1 cellular context compared by ENCODE assay signal in the genomic region with DNA sequence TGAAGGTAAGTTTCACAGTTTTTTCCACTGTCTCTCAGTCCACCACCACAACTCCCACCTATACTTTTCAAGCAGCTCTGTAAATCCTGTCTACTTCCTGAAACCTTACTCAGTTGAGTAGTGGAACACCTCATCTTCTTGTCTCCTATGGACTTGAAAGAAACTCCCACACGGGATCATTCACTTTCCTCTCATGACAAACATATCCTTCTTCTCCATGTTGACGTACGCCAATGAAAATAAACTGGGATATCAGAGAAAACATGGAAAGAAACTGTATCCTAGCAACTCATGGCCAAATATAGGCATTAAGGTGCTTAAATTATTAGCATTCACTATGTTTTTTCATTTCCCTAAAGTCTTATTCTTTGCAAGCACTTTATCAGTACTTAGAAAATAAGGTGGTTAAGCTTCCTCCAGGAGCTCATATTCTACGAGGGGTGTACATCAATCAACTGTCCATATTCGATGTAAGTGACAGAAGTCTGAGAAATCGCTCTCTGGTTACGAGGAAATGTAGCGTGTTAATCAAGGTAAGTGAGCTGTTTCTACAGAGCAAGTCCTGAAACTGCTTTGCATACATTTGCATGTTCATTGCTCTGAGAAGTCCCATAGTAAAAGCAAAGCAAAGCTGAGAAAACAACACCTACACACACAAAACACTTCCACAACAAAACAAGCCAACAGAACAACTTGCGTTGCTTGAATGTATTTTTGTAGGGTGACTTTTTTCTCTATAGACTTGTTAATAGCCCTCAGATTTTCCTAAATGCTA.
TF ChIP-seq lines count a peak whose summit lies in the region.

No MANE protein-coding gene starts in this region.

TF ChIP-seq in WTC11, 78 proteins besides CTCF, POLR2A, EP300 and RAD21 (continued from another document):
- TF ChIP-seq, protein P1, sequence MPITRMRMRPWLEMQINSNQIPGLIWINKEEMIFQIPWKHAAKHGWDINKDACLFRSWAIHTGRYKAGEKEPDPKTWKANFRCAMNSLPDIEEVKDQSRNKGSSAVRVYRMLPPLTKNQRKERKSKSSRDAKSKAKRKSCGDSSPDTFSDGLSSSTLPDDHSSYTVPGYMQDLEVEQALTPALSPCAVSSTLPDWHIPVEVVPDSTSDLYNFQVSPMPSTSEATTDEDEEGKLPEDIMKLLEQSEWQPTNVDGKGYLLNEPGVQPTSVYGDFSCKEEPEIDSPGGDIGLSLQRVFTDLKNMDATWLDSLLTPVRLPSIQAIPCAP (CRISPR knock-in tag; IDR thresholded peaks at IDR 0.05): no peak
- TF ChIP-seq FOXK1 (CRISPR knock-in tag; IDR thresholded peaks at IDR 0.05) (no peak), E2F4 (CRISPR knock-in tag; IDR thresholded peaks at IDR 0.05; ENCODE audit: borderline replicate concordance, low read depth) (no peak), NFATC4 (CRISPR knock-in tag; IDR thresholded peaks at IDR 0.05) (no peak), EMX1 (CRISPR knock-in tag; IDR thresholded peaks at IDR 0.05) (no peak), OVOL2 (CRISPR knock-in tag; IDR thresholded peaks at IDR 0.05; ENCODE audit: borderline replicate concordance) (no peak), RELA (CRISPR knock-in tag; IDR thresholded peaks at IDR 0.05; ENCODE audit: borderline replicate concordance) (no peak), ZSCAN18 (CRISPR knock-in tag; IDR thresholded peaks at IDR 0.05) (no peak)
- TF ChIP-seq, protein P2, sequence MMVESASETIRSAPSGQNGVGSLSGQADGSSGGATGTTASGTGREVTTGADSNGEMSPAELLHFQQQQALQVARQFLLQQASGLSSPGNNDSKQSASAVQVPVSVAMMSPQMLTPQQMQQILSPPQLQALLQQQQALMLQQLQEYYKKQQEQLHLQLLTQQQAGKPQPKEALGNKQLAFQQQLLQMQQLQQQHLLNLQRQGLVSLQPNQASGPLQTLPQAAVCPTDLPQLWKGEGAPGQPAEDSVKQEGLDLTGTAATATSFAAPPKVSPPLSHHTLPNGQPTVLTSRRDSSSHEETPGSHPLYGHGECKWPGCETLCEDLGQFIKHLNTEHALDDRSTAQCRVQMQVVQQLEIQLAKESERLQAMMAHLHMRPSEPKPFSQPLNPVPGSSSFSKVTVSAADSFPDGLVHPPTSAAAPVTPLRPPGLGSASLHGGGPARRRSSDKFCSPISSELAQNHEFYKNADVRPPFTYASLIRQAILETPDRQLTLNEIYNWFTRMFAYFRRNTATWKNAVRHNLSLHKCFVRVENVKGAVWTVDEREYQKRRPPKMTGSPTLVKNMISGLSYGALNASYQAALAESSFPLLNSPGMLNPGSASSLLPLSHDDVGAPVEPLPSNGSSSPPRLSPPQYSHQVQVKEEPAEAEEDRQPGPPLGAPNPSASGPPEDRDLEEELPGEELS (CRISPR knock-in tag; IDR thresholded peaks at IDR 0.05): no peak
- TF ChIP-seq, protein P3, sequence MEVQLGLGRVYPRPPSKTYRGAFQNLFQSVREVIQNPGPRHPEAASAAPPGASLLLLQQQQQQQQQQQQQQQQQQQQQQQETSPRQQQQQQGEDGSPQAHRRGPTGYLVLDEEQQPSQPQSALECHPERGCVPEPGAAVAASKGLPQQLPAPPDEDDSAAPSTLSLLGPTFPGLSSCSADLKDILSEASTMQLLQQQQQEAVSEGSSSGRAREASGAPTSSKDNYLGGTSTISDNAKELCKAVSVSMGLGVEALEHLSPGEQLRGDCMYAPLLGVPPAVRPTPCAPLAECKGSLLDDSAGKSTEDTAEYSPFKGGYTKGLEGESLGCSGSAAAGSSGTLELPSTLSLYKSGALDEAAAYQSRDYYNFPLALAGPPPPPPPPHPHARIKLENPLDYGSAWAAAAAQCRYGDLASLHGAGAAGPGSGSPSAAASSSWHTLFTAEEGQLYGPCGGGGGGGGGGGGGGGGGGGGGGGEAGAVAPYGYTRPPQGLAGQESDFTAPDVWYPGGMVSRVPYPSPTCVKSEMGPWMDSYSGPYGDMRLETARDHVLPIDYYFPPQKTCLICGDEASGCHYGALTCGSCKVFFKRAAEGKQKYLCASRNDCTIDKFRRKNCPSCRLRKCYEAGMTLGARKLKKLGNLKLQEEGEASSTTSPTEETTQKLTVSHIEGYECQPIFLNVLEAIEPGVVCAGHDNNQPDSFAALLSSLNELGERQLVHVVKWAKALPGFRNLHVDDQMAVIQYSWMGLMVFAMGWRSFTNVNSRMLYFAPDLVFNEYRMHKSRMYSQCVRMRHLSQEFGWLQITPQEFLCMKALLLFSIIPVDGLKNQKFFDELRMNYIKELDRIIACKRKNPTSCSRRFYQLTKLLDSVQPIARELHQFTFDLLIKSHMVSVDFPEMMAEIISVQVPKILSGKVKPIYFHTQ (CRISPR knock-in tag; IDR thresholded peaks at IDR 0.05): no peak
